1 cellular context compared by ENCODE assay signal in genomic region chr2:235951980-235952379, GRCh38.
TF ChIP-seq lines count a peak whose summit lies in the region.

No MANE protein-coding gene starts in this region.

TF ChIP-seq in SK-N-SH treated with all-trans-retinoic acid at 6 μM for 48 hours, 23 proteins besides CTCF, POLR2A, EP300 and RAD21 (continued from another document):
- TF ChIP-seq PATZ1 (CRISPR knock-in tag; IDR thresholded peaks at IDR 0.05; ENCODE audit: borderline replicate concordance), result no peak
- no peak for TF ChIP-seq CREB5 (CRISPR knock-in tag; IDR thresholded peaks at IDR 0.05; ENCODE audit: low read depth)
- no peak for TF ChIP-seq TOX (CRISPR knock-in tag; IDR thresholded peaks at IDR 0.05; ENCODE audit: borderline replicate concordance)
- no peak for TF ChIP-seq ZC3H10 (CRISPR knock-in tag; IDR thresholded peaks at IDR 0.05)
- TF ChIP-seq ZNF70 (CRISPR knock-in tag; IDR thresholded peaks at IDR 0.05), result no peak
- no peak for TF ChIP-seq RARB (CRISPR knock-in tag; IDR thresholded peaks at IDR 0.05)
- no peak for TF ChIP-seq CSDC2 (CRISPR knock-in tag; IDR thresholded peaks at IDR 0.05)
- TF ChIP-seq BACH2 (CRISPR knock-in tag; IDR thresholded peaks at IDR 0.05; ENCODE audit: borderline replicate concordance), result no peak
- TF ChIP-seq ISL1 (CRISPR knock-in tag; IDR thresholded peaks at IDR 0.05), result no peak
- TF ChIP-seq ESRRG (CRISPR knock-in tag; IDR thresholded peaks at IDR 0.05), result no peak
- no peak for TF ChIP-seq TSHZ2 (CRISPR knock-in tag; IDR thresholded peaks at IDR 0.05)
